In the genomic region with DNA sequence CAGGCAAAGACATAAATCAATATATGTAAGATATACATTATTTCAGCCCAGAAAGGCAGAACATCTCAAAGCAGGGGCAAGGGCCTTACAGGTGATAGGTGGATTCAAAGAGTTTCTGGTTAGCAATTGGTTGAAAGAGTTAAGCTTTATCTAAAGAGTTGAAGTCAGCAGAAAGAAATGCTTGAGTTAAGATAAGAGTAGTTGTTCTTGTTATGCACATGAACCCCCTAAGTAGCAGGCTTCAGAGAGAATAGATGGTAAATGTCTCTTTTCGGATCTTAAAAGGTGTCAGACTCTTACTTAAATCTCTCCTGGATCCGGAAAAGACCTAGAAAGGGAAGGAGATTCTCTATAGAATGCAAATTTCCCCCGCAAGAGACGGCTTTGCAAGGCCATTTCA, we compare ENCODE assay signal across 17 cellular contexts.
"Had no signal": no experiment of that assay in that cellular context is flagged by ENCODE, and none has a peak within 500 bp of the region (broad histone marks: within the 10 kb centered on the region; RNA-seq: fewer than 3 reads in every experiment).

No MANE protein-coding gene starts in this region.

- DNase-seq: activated CD4-positive, alpha-beta T cell treated with anti-CD3 and anti-CD28 coated beads, Interleukin-2, amount 10 ng/mL, durations not matched to agents 24 days and 14 days; activated CD8-positive, alpha-beta memory T cell treated with anti-CD3 and anti-CD28 coated beads, Interleukin-2, amount 10 ng/mL, durations not matched to agents 7 days and 5 days; activated CD8-positive, alpha-beta T cell treated with anti-CD3 and anti-CD28 coated beads for 36 hours; activated effector memory CD4-positive, alpha-beta T cell treated with anti-CD3 and anti-CD28 coated beads, Interleukin-2, amount 50 U/mL, for 16 hours; activated naive CD4-positive, alpha-beta T cell treated with anti-CD3 and anti-CD28 coated beads, Interleukin-2, amount 10 ng/mL, durations not matched to agents 7 days and 5 days; activated T-cell treated with anti-CD3 and anti-CD28 coated beads for 4 hours; anterior cingulate cortex; body of pancreas; heart left ventricle; mucosa of descending colon; nephron progenitor cell; pancreas; right cardiac atrium; stimulated activated CD4-positive, alpha-beta T cell treated with anti-CD3 and anti-CD28 coated beads, Interleukin-4, amount 100 ng/mL, for 24 hours; stimulated activated naive CD4-positive, alpha-beta T cell treated with Interleukin-2 at 50 U/mL for 16 hours; upper lobe of right lung had no signal

- H3K4me1 ChIP-seq: upper lobe of right lung had no signal

- H3K27me3 ChIP-seq: body of pancreas, heart left ventricle, pancreas, upper lobe of right lung had no signal

- ATAC-seq: activated CD4-positive, CD25-positive, alpha-beta regulatory T cell treated with anti-CD3 and anti-CD28 coated beads, Interleukin-2, amount 50 U/mL, for 24 hours; activated CD8-positive, alpha-beta memory T cell treated with anti-CD3 and anti-CD28 coated beads, Interleukin-2, amount 10 ng/mL, durations not matched to agents 7 days and 5 days; activated CD8-positive, alpha-beta T cell treated with anti-CD3 and anti-CD28 coated beads for 36 hours; body of pancreas; heart left ventricle; mucosa of descending colon; right cardiac atrium; upper lobe of right lung had no signal

- H3K27ac ChIP-seq: body of pancreas, pancreas, upper lobe of right lung had no signal

- H3K36me3 ChIP-seq: heart left ventricle, pancreas, upper lobe of right lung had no signal

- H3K9me3 ChIP-seq: body of pancreas, pancreas had no signal

- H3K4me3 ChIP-seq: body of pancreas, heart left ventricle, mucosa of descending colon, pancreas, upper lobe of right lung had no signal
